1 cellular context compared by ENCODE assay signal in the genomic region with DNA sequence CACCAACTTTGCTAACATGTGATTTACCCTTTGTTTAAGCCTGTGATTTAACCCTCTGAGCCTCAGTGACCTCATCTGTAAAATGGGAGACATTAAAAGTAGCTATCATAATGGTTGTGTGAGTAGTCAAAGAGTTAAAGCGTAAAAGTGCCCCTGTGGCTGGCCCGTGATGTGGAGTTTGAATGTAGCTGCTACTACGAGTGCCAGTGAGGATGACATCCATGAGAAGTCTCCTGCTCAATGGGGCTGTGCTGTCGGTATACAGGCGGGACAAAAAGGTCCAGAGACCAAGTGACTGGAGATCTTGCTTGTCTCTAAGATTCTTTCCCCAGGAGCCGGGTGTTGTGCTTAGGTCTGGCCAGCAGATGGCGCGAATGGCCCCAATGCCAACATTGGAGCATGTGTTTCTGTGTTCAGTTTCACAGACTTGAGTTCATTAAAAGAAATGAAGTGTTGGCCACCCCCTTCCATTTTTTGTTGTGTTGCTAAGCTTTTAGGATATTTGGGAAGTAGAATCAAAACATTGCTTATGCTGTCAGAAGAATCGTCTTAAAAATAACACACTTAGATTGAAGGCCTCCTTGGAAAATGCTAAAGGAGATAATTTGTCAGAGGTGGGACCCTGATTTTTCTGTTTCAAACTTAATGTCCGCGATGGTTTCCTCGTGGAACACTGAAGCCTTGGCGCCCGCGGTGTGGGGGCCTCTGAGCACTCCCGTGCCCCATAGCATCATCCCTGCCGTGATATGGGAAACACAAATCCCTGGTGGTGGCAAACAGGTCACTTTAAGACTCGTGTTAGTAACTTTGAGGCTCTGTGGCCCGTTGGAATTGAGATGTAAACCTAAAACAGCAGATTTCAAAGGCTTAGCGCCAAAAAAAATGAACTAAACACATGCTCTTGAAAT.
TF ChIP-seq lines count a peak whose summit lies in the region.

No MANE protein-coding gene starts in this region.

TF ChIP-seq in HepG2, 621 proteins besides CTCF, POLR2A, EP300 and RAD21 (continues in another document):
- 0 out of 2 replicates have a peak, but pooled peaks have one; percentile 46 for TF ChIP-seq SMAD3 (CRISPR knock-in tag; IDR thresholded peaks at IDR 0.05)
- no peak for TF ChIP-seq ZNF782 (CRISPR knock-in tag; IDR thresholded peaks at IDR 0.05; ENCODE audit: borderline replicate concordance)
- 0 out of 2 replicates have a peak, but pooled peaks have one; percentile 50 for TF ChIP-seq ZNF652 (CRISPR knock-in tag; IDR thresholded peaks at IDR 0.05; ENCODE audit: borderline replicate concordance, low read depth)
- TF ChIP-seq TAF1 (CRISPR knock-in tag; IDR thresholded peaks at IDR 0.05), result peak; percentile 30; the same call in 1 of the 2 replicates
- TF ChIP-seq, protein P1, sequence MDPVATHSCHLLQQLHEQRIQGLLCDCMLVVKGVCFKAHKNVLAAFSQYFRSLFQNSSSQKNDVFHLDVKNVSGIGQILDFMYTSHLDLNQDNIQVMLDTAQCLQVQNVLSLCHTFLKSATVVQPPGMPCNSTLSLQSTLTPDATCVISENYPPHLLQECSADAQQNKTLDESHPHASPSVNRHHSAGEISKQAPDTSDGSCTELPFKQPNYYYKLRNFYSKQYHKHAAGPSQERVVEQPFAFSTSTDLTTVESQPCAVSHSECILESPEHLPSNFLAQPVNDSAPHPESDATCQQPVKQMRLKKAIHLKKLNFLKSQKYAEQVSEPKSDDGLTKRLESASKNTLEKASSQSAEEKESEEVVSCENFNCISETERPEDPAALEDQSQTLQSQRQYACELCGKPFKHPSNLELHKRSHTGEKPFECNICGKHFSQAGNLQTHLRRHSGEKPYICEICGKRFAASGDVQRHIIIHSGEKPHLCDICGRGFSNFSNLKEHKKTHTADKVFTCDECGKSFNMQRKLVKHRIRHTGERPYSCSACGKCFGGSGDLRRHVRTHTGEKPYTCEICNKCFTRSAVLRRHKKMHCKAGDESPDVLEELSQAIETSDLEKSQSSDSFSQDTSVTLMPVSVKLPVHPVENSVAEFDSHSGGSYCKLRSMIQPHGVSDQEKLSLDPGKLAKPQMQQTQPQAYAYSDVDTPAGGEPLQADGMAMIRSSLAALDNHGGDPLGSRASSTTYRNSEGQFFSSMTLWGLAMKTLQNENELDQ (CRISPR knock-in tag; IDR thresholded peaks at IDR 0.05; ENCODE audit: borderline replicate concordance), result 0 out of 2 replicates have a peak, but pooled peaks have one; percentile 47
- TF ChIP-seq, protein P2, sequence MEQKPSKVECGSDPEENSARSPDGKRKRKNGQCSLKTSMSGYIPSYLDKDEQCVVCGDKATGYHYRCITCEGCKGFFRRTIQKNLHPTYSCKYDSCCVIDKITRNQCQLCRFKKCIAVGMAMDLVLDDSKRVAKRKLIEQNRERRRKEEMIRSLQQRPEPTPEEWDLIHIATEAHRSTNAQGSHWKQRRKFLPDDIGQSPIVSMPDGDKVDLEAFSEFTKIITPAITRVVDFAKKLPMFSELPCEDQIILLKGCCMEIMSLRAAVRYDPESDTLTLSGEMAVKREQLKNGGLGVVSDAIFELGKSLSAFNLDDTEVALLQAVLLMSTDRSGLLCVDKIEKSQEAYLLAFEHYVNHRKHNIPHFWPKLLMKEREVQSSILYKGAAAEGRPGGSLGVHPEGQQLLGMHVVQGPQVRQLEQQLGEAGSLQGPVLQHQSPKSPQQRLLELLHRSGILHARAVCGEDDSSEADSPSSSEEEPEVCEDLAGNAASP (CRISPR knock-in tag; IDR thresholded peaks at IDR 0.05; ENCODE audit: borderline replicate concordance), result no peak; the same call in 1 of the 2 replicates
- TF ChIP-seq SALL1 (CRISPR knock-in tag; IDR thresholded peaks at IDR 0.05), result peak; percentile 32; the same call in 1 of the 2 replicates
- TF ChIP-seq, protein P3, sequence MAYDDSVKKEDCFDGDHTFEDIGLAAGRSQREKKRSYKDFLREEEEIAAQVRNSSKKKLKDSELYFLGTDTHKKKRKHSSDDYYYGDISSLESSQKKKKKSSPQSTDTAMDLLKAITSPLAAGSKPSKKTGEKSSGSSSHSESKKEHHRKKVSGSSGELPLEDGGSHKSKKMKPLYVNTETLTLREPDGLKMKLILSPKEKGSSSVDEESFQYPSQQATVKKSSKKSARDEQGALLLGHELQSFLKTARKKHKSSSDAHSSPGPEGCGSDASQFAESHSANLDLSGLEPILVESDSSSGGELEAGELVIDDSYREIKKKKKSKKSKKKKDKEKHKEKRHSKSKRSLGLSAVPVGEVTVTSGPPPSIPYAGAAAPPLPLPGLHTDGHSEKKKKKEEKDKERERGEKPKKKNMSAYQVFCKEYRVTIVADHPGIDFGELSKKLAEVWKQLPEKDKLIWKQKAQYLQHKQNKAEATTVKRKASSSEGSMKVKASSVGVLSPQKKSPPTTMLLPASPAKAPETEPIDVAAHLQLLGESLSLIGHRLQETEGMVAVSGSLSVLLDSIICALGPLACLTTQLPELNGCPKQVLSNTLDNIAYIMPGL (CRISPR knock-in tag; IDR thresholded peaks at IDR 0.05; ENCODE audit: borderline replicate concordance in 1 of 2, low read depth in 1 of 2), result peak in 1 of 2 experiments; percentile 59; a peak in 1 of 4 replicates
- TF ChIP-seq, protein P4, sequence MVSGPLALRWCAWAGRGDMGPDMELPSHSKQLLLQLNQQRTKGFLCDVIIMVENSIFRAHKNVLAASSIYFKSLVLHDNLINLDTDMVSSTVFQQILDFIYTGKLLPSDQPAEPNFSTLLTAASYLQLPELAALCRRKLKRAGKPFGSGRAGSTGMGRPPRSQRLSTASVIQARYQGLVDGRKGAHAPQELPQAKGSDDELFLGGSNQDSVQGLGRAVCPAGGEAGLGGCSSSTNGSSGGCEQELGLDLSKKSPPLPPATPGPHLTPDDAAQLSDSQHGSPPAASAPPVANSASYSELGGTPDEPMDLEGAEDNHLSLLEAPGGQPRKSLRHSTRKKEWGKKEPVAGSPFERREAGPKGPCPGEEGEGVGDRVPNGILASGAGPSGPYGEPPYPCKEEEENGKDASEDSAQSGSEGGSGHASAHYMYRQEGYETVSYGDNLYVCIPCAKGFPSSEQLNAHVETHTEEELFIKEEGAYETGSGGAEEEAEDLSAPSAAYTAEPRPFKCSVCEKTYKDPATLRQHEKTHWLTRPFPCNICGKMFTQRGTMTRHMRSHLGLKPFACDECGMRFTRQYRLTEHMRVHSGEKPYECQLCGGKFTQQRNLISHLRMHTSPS (CRISPR knock-in tag; IDR thresholded peaks at IDR 0.05; ENCODE audit: low read depth), result no peak
- TF ChIP-seq SAP130 (CRISPR knock-in tag; IDR thresholded peaks at IDR 0.05; ENCODE audit: low read depth), result peak; percentile 28; the same call in 1 of the 2 replicates
- TF ChIP-seq IRX3 (CRISPR knock-in tag; IDR thresholded peaks at IDR 0.05; ENCODE audit: borderline replicate concordance, low read depth), result no peak
- TF ChIP-seq ATAD3A (CRISPR knock-in tag; IDR thresholded peaks at IDR 0.05), result no peak
- TF ChIP-seq ARNT2 (CRISPR knock-in tag; IDR thresholded peaks at IDR 0.05; ENCODE audit: low read depth), result peak; percentile 39; the same call in 1 of the 2 replicates
- TF ChIP-seq PPARG (CRISPR knock-in tag; conservative IDR thresholded peaks at IDR 0.05), result no peak
- TF ChIP-seq KDM2A (CRISPR knock-in tag; IDR thresholded peaks at IDR 0.05; ENCODE audit: borderline replicate concordance, low read depth), result peak; percentile 74; the same call in 1 of the 2 replicates
- TF ChIP-seq PHF21A (CRISPR knock-in tag; IDR thresholded peaks at IDR 0.05), result peak; percentile 39; the same call in 1 of the 2 replicates
- TF ChIP-seq YEATS2 (CRISPR knock-in tag; IDR thresholded peaks at IDR 0.05; ENCODE audit: borderline replicate concordance), result peak; percentile 49; the same call in 1 of the 2 replicates
- TF ChIP-seq XRCC5 (optimal IDR thresholded peaks at IDR 0.05; ENCODE audit: low read length), result peak; percentile 90
- TF ChIP-seq SIN3B (IDR thresholded peaks at IDR 0.05; ENCODE audit: low read length), result peak; percentile 59; the same call in 1 of the 2 replicates
- TF ChIP-seq ZNF235 (CRISPR knock-in tag; IDR thresholded peaks at IDR 0.05; ENCODE audit: borderline replicate concordance), result 0 out of 2 replicates have a peak, but pooled peaks have one; percentile 36
- TF ChIP-seq THAP11 (CRISPR knock-in tag; IDR thresholded peaks at IDR 0.05), result peak; percentile 55; the same call in 1 of the 2 replicates
- TF ChIP-seq GATA4 (IDR thresholded peaks at IDR 0.05; ENCODE audit: borderline replicate concordance, low read depth), result no peak
- TF ChIP-seq ZNF614 (CRISPR knock-in tag; IDR thresholded peaks at IDR 0.05; ENCODE audit: borderline replicate concordance), result 0 out of 2 replicates have a peak, but pooled peaks have one; percentile 23
- peak; percentile 72; the same call in 1 of the 2 replicates for TF ChIP-seq CHD4 (IDR thresholded peaks at IDR 0.05; ENCODE audit: borderline replicate concordance, low read length)
- no peak for TF ChIP-seq SOX6 (IDR thresholded peaks at IDR 0.05)
- TF ChIP-seq SOX6 (CRISPR knock-in tag; IDR thresholded peaks at IDR 0.05), result peak; percentile 43
- 0 out of 2 replicates have a peak, but pooled peaks have one; percentile 5 for TF ChIP-seq MED1 (CRISPR knock-in tag; IDR thresholded peaks at IDR 0.05)
- 0 out of 2 replicates have a peak, but pooled peaks have one; percentile 34 for TF ChIP-seq MIER3 (CRISPR knock-in tag; IDR thresholded peaks at IDR 0.05; ENCODE audit: borderline replicate concordance)
- peak; percentile 40 for TF ChIP-seq ZNF883 (CRISPR knock-in tag; IDR thresholded peaks at IDR 0.05; ENCODE audit: not compliant biosample characterization)
- TF ChIP-seq, protein P5, sequence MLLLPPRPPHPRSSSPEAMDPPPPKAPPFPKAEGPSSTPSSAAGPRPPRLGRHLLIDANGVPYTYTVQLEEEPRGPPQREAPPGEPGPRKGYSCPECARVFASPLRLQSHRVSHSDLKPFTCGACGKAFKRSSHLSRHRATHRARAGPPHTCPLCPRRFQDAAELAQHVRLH (CRISPR knock-in tag; IDR thresholded peaks at IDR 0.05; ENCODE audit: borderline replicate concordance, low read depth), result peak; percentile 56; the same call in 1 of the 2 replicates
- TF ChIP-seq ZNF234 (CRISPR knock-in tag; conservative IDR thresholded peaks at IDR 0.05), result 0 out of 2 replicates have a peak, but pooled peaks have one; percentile 40
- no peak for TF ChIP-seq ZNF292 (CRISPR knock-in tag; IDR thresholded peaks at IDR 0.05; ENCODE audit: borderline replicate concordance, low read depth)
- 0 out of 2 replicates have a peak, but pooled peaks have one; percentile 32 for TF ChIP-seq ZNF850 (CRISPR knock-in tag; conservative IDR thresholded peaks at IDR 0.05)
- no peak for TF ChIP-seq NR2F1 (CRISPR knock-in tag; IDR thresholded peaks at IDR 0.05)
- TF ChIP-seq ZNF629 (CRISPR knock-in tag; conservative IDR thresholded peaks at IDR 0.05), result peak; percentile 95
- 0 out of 2 replicates have a peak, but pooled peaks have one; percentile 30 for TF ChIP-seq KDM3A (CRISPR knock-in tag; IDR thresholded peaks at IDR 0.05; ENCODE audit: low read depth)
- peak; percentile 68; the same call in 1 of the 2 replicates for TF ChIP-seq FOXK1 (CRISPR knock-in tag; IDR thresholded peaks at IDR 0.05; ENCODE audit: borderline replicate concordance, low read depth)
- TF ChIP-seq, protein P6, sequence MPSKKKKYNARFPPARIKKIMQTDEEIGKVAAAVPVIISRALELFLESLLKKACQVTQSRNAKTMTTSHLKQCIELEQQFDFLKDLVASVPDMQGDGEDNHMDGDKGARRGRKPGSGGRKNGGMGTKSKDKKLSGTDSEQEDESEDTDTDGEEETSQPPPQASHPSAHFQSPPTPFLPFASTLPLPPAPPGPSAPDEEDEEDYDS (CRISPR knock-in tag; IDR thresholded peaks at IDR 0.05), result peak; percentile 56; the same call in 1 of the 2 replicates
- no peak for TF ChIP-seq NR2C2 (CRISPR knock-in tag; IDR thresholded peaks at IDR 0.05; ENCODE audit: borderline replicate concordance)
- TF ChIP-seq MXI1 (IDR thresholded peaks at IDR 0.05; ENCODE audit: borderline replicate concordance, low read depth, low read length), result peak; percentile 46; the same call in 1 of the 3 replicates
- TF ChIP-seq, protein P7, sequence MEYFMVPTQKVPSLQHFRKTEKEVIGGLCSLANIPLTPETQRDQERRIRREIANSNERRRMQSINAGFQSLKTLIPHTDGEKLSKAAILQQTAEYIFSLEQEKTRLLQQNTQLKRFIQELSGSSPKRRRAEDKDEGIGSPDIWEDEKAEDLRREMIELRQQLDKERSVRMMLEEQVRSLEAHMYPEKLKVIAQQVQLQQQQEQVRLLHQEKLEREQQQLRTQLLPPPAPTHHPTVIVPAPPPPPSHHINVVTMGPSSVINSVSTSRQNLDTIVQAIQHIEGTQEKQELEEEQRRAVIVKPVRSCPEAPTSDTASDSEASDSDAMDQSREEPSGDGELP (IDR thresholded peaks at IDR 0.05; ENCODE audit: borderline replicate concordance, low read depth), result 0 out of 2 replicates have a peak, but pooled peaks have one; percentile 11
- peak; percentile 100 for TF ChIP-seq SMC3 (IDR thresholded peaks at IDR 0.05; ENCODE audit: low read length)
- TF ChIP-seq ZNF124 (CRISPR knock-in tag; IDR thresholded peaks at IDR 0.05), result 0 out of 2 replicates have a peak, but pooled peaks have one; percentile 29
- TF ChIP-seq MZF1 (CRISPR knock-in tag; IDR thresholded peaks at IDR 0.05; ENCODE audit: borderline replicate concordance), result no peak
- TF ChIP-seq, protein P8, sequence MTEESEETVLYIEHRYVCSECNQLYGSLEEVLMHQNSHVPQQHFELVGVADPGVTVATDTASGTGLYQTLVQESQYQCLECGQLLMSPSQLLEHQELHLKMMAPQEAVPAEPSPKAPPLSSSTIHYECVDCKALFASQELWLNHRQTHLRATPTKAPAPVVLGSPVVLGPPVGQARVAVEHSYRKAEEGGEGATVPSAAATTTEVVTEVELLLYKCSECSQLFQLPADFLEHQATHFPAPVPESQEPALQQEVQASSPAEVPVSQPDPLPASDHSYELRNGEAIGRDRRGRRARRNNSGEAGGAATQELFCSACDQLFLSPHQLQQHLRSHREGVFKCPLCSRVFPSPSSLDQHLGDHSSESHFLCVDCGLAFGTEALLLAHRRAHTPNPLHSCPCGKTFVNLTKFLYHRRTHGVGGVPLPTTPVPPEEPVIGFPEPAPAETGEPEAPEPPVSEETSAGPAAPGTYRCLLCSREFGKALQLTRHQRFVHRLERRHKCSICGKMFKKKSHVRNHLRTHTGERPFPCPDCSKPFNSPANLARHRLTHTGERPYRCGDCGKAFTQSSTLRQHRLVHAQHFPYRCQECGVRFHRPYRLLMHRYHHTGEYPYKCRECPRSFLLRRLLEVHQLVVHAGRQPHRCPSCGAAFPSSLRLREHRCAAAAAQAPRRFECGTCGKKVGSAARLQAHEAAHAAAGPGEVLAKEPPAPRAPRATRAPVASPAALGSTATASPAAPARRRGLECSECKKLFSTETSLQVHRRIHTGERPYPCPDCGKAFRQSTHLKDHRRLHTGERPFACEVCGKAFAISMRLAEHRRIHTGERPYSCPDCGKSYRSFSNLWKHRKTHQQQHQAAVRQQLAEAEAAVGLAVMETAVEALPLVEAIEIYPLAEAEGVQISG (CRISPR knock-in tag; IDR thresholded peaks at IDR 0.05), result no peak
- no peak for TF ChIP-seq ATF1 (CRISPR knock-in tag; IDR thresholded peaks at IDR 0.05)
- peak; percentile 54 for TF ChIP-seq GATAD2A (CRISPR knock-in tag; IDR thresholded peaks at IDR 0.05)
- peak; percentile 53; the same call in 1 of the 2 replicates for TF ChIP-seq CAMTA2 (CRISPR knock-in tag; IDR thresholded peaks at IDR 0.05; ENCODE audit: borderline replicate concordance)
- TF ChIP-seq, protein P9, sequence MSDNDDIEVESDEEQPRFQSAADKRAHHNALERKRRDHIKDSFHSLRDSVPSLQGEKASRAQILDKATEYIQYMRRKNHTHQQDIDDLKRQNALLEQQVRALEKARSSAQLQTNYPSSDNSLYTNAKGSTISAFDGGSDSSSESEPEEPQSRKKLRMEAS (IDR thresholded peaks at IDR 0.05), result peak; percentile 55; the same call in 1 of the 2 replicates
- peak; percentile 34; the same call in 1 of the 2 replicates for TF ChIP-seq RXRB (CRISPR knock-in tag; IDR thresholded peaks at IDR 0.05; ENCODE audit: borderline replicate concordance)
